Comparison of ENCODE assay signal across 8 cellular contexts in the genomic region with DNA sequence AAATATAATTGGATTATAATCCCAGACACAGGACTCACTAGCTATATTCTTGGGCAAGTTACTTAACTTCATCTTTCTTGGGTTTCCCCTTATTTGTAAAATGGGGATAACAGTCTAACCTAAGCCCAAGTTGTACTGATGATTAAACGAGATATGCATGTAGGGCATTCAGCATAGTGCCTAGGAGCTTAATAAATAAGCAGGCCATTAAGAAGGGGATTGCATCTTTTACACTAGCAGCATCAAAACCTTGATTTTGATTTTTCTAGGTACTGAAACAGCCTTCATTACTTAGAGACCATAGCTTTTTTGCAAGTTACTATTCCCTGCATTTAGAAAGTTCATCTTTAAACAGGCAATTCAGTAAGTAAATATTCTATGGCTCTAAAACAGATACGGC. TPM values are rescaled to one million over a fixed set of nuclear protein-coding genes. Genes with fewer than 3 reads are reported as not detected.
DNase-seq lines count a peak whose midpoint lies in the region; ATAC-seq and TF ChIP-seq lines count a peak whose summit lies in the region.

No MANE protein-coding gene starts in this region.

- H3K27me3 ChIP-seq in right atrium auricular region (no peaks in the 10 kb centered on the region), muscle layer of duodenum (ENCODE audit: low read depth, low read length) (no peaks in the 10 kb centered on the region), vagina (no peaks in the 10 kb centered on the region)

- H3K4me3 ChIP-seq in right atrium auricular region (peak overlapping the region; percentile 58 to 93), muscle layer of duodenum (ENCODE audit: low read depth in 1 of 2, low read length in 2 of 2) (peak overlapping the region; percentile 76 to 77), vagina (peak overlapping the region; percentile 79 to 88)

- H3K4me1 ChIP-seq in right atrium auricular region, result peaks cover 0 to 8% of the 10 kb centered on the region in 2 donors
- H3K4me1 ChIP-seq in muscle layer of duodenum (ENCODE audit: control insufficient read depth in 1 of 2, insufficient read depth in 2 of 2, low read length in 2 of 2), result peaks cover 0 to 9% of the 10 kb centered on the region in 2 donors
- peaks cover 15% of the 10 kb centered on the region for H3K4me1 ChIP-seq in vagina

- peak overlapping the region; percentile 98 to 100 for H3K27ac ChIP-seq in right atrium auricular region
- peak overlapping the region; percentile 99 for H3K27ac ChIP-seq in caudate nucleus (ENCODE audit: low read depth, low read length)
- H3K27ac ChIP-seq in muscle layer of duodenum (ENCODE audit: low read length), result peak overlapping the region; percentile 97
- H3K27ac ChIP-seq in vagina, result peak overlapping the region; percentile 98

- DNase-seq in right atrium auricular region (ENCODE audit: low spot score), result no peak
- DNase-seq in left ventricle myocardium superior, result no peak
- DNase-seq in caudate nucleus (lab: John Stamatoyannopoulos, UW), result no peak
- no peak for DNase-seq in vagina (ENCODE audit: extremely low spot score in 2 of 2)
- DNase-seq in activated CD4-positive, CD25-positive, alpha-beta regulatory T cell (lab: John Stamatoyannopoulos, UW), result no peak
- no peak for DNase-seq in omental fat pad (ENCODE audit: low spot score)

- ATAC-seq in left ventricle myocardium superior (no peak), omental fat pad (ENCODE audit: low FRiP score) (no peak), GM21515 (IDR thresholded peaks at IDR 0.05; ENCODE audit: unreplicated experiment) (no peak)

- H3K9me3 ChIP-seq in right atrium auricular region (no peaks in the 10 kb centered on the region), muscle layer of duodenum (ENCODE audit: control insufficient read depth in 1 of 2, low read length in 2 of 2) (no peaks in the 10 kb centered on the region), vagina (no peaks in the 10 kb centered on the region)

- no peak for TF ChIP-seq POLR2A in vagina (IDR thresholded peaks at IDR 0.05)

- intact Hi-C loops in left ventricle myocardium superior (cut with micrococcal nuclease), result no loop called here
- intact Hi-C loops in vagina (cut with DNase I), result no loop called here

- no peak for TF ChIP-seq CTCF in right atrium auricular region (IDR thresholded peaks at IDR 0.05)
- TF ChIP-seq CTCF in vagina (IDR thresholded peaks at IDR 0.05), result no peak
- no peak for TF ChIP-seq CTCF in omental fat pad (IDR thresholded peaks at IDR 0.05)

- H3K36me3 ChIP-seq in right atrium auricular region (no peaks in the 10 kb centered on the region), muscle layer of duodenum (ENCODE audit: control insufficient read depth in 1 of 2, insufficient read depth in 2 of 2, low read length in 2 of 2) (peaks cover 0 to 13% of the 10 kb centered on the region in 2 donors), vagina (no peaks in the 10 kb centered on the region)

RNA-seq across cellular contexts. Expression of a gene that starts 2.2 kb away (rescaled TPM):
- 100 to 1,000 TPM; 366 to 434 TPM for total RNA-seq in right atrium auricular region
- total RNA-seq in left ventricle myocardium superior, result 502 TPM
- total RNA-seq in vagina, result 142 TPM
- 100 to 1,000 TPM; 229 to 300 (median 263) TPM for total RNA-seq in omental fat pad
